ENCODE assay signal across 9 cellular contexts in the genomic region with DNA sequence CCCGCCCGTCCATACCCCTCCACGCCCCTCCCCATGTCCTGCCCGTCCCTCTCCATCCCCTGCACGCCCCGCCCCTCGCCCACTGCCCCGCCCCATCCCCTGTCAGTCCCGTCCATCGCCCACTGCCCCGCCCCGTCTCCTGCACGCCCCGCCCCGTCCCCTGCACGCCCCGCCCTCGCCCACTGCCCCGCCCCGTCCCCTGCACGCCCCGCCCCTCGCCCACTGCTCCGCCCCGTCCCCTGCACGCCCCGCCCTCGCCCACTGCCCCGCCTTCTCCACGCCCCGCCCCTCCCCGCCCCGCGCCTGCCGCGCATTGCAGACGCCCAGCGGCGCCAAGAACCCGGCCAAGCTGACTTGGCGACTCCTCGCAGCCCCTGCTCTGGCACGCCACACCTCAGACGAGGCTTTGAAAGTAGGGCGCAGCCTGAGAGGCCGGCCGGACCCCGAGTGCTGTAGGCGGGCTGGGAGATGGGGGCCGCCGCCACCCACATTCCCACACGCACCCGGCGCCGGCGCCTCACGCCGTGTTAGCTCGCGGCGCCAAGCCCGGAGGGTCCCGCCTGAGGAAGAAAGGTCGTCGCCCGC. TPM values are rescaled to one million over a fixed set of nuclear protein-coding genes. Genes with fewer than 3 reads are reported as not detected.
A peak's percentile ranks its signal among the peaks of the same experiment; 100 is the strongest.
DNase-seq lines count a peak whose midpoint lies in the region; ATAC-seq and TF ChIP-seq lines count a peak whose summit lies in the region.
"Had no signal": no experiment of that assay in that cellular context is flagged by ENCODE, and none has a peak within 500 bp of the region (broad histone marks: within the 10 kb centered on the region; RNA-seq: fewer than 3 reads in every experiment).

A gene (plus strand): TSS at position 316 of the 585 bp plus-strand sequence. CDS start 2,410 bp downstream, outside the sequence.

- H3K4me1 Mint-ChIP-seq in T-helper 17 cell (peaks cover 1% of the 10 kb centered on the region), type B pancreatic cell (ENCODE audit: unreplicated experiment) (no peaks in the 10 kb centered on the region)

- ATAC-seq in HG03280 (IDR thresholded peaks at IDR 0.05; ENCODE audit: unreplicated experiment) (peak; percentile 48), T-helper 17 cell (peak; percentile 86), left cardiac atrium (peak; percentile 96 to 98)

- peaks cover 17% of the 10 kb centered on the region for H3K27me3 Mint-ChIP-seq in T-helper 17 cell
- H3K27me3 Mint-ChIP-seq in type B pancreatic cell = peaks cover 46% of the 10 kb centered on the region

- no peaks in the 10 kb centered on the region for H3K9me3 Mint-ChIP-seq in type B pancreatic cell

- H3K27ac Mint-ChIP-seq in T-helper 17 cell = no peak within 1 kb of the TSS
- peak within 1 kb of the TSS; percentile 51 for H3K27ac Mint-ChIP-seq in type B pancreatic cell

- no peak for TF ChIP-seq CTCF in type B pancreatic cell (conservative IDR thresholded peaks at IDR 0.05)

- H3K9me3 ChIP-seq in T-helper 17 cell (ENCODE audit: control insufficient read depth, low read length, poor library complexity, severe bottlenecking) = no peaks in the 10 kb centered on the region

- H3K4me3 Mint-ChIP-seq in T-helper 17 cell = peak within 1 kb of the TSS; percentile 85
- H3K4me3 Mint-ChIP-seq in type B pancreatic cell = peak within 1 kb of the TSS; percentile 85

- peak; percentile 81 for DNase-seq in COLO668 (lab: John Stamatoyannopoulos, UW; ENCODE audit: unreplicated experiment)
- peak; percentile 56 to 77 (median 74) for DNase-seq in T-helper 17 cell
- peak; percentile 54 for DNase-seq in amniotic epithelial cell (ENCODE audit: low read depth)
- DNase-seq in left cardiac atrium = peak; percentile 89
- peak; percentile 93 for DNase-seq in posterior vena cava (ENCODE audit: low spot score)
- peak; percentile 91 for DNase-seq in type B pancreatic cell (ENCODE audit: extremely low spot score, unreplicated experiment)
- DNase-seq in SHP77 treated with DMSO at 0.1 percent for 48 hours (lab: John Stamatoyannopoulos, UW) = no peak

- intact Hi-C loops in left cardiac atrium (cut with DNase I) = no loop called here
- intact Hi-C loops in posterior vena cava (cut with DNase I) = no loop called here

- H3K36me3 Mint-ChIP-seq in T-helper 17 cell (ENCODE audit: low read depth) (no peaks in the 10 kb centered on the region), type B pancreatic cell (no peaks in the 10 kb centered on the region)

RNA-seq across cellular contexts. Expression of the gene that starts here (rescaled TPM):
- not detected for total RNA-seq in T-helper 17 cell
- total RNA-seq in left cardiac atrium = not detected
- not detected for total RNA-seq in posterior vena cava
- not detected in 2 replicates for total RNA-seq in type B pancreatic cell (ENCODE audit: low replicate concordance)
- total RNA-seq: T-helper 2 cell treated with Interferon-gamma antibody and Interleukin-4, amounts not matched to agents 100 ng/mL and 5 ng/mL, for 36 hours had no signal

Comparison
In these comparisons a context has a peak if more than half of its experiments do, and no peak if none do; other contexts are left out.
1. Peak in DNase-seq and ATAC-seq in T-helper 17 cell; RNA of the gene not detected or under 1 TPM.
2. Peak in DNase-seq and ATAC-seq in left cardiac atrium; RNA of the gene not detected or under 1 TPM.
3. Peak in DNase-seq in posterior vena cava; RNA of the gene not detected or under 1 TPM.
4. Peak in DNase-seq in type B pancreatic cell; RNA of the gene not detected or under 1 TPM.